9 cellular contexts compared by ENCODE assay signal in genomic region chr10:69911571-69912528, GRCh38.
A peak's percentile ranks its signal among the peaks of the same experiment; 100 is the strongest.
DNase-seq lines count a peak whose midpoint lies in the region; ATAC-seq, FAIRE-seq and TF ChIP-seq lines count a peak whose summit lies in the region.
"Had no signal": no experiment of that assay in that cellular context is flagged by ENCODE, and none has a peak within 500 bp of the region (broad histone marks: within the 10 kb centered on the region; RNA-seq: fewer than 3 reads in every experiment).

No MANE protein-coding gene starts in this region.

- no peak overlapping the region for H4K5ac ChIP-seq in H9 (ENCODE audit: insufficient read length, low read depth, low read length)

- no peak for TF ChIP-seq RAD21 in K562 (CRISPR knock-in tag; conservative IDR thresholded peaks at IDR 0.05 in 1 of 2, IDR thresholded peaks at IDR 0.05 in 1 of 2)

- DNase-seq in K562 (ENCODE audit: extremely low read depth in 1 of 4, low spot score in 3 of 4) (no peak), osteoblast (ENCODE audit: insufficient read length, low spot score, missing footprints) (peak; percentile 73), uterus (peak; percentile 44 to 61), NCI-H2029 treated with DMSO at 0.1 percent for 48 hours (lab: John Stamatoyannopoulos, UW) (no peak), DMS 273 (lab: John Stamatoyannopoulos, UW; ENCODE audit: unreplicated experiment) (no peak), H9 (no peak)
- DNase-seq: activated T-cell treated with anti-CD3 and anti-CD28 coated beads, Interleukin-2, amount 50 U/mL, for 24 hours; amniotic stem cell had no signal

- H3K4me3 Mint-ChIP-seq in H9: no peak overlapping the region
- H3K4me3 Mint-ChIP-seq: activated T-cell treated with anti-CD3 and anti-CD28 coated beads, Interleukin-2, amount 50 U/mL, for 24 hours had no signal

- POLR2A ChIA-PET in K562 (lab: Yijun Ruan, JAX): interaction anchor here (0.6 to 1.4 kb wide), 6 partner anchors 10 to 1723 kb away, joined by 3 read pairs; no protein-coding TSS in a partner anchor

- TF ChIP-seq POLR2A in K562 (conservative IDR thresholded peaks at IDR 0.05) (no peak), gastroesophageal sphincter (IDR thresholded peaks at IDR 0.05) (no peak), uterus (IDR thresholded peaks at IDR 0.05) (no peak)

- H3K9me1 ChIP-seq in K562 (ENCODE audit: control insufficient read depth, insufficient read depth, low read length): no peaks in the 10 kb centered on the region

- in situ Hi-C loops in K562 (cut with MboI): no loop called here

- H3K4me1 ChIP-seq in K562 (replicated peaks in 1 of 2; ENCODE audit: control insufficient read depth in 2 of 2, insufficient read depth in 2 of 2, low read length in 2 of 2) (0 out of 5 replicates have a peak, but pooled peaks cover 0 to 3% of the 10 kb centered on the region in 2 experiments), gastroesophageal sphincter (peaks cover 0 to 48% (median 21%) of the 10 kb centered on the region in 3 donors), osteoblast (ENCODE audit: insufficient read depth, low read length) (no peaks in the 10 kb centered on the region), uterus (peaks cover 5 to 6% of the 10 kb centered on the region in 2 donors), H9 (ENCODE audit: insufficient read depth, low read length) (no peaks in the 10 kb centered on the region; the same call in 1 of the 2 replicates)

- no peak overlapping the region for H2BK15ac ChIP-seq in H9 (ENCODE audit: low read depth, low read length)

- H3K18ac ChIP-seq in H9 (ENCODE audit: insufficient read length, low read depth, low read length): no peak overlapping the region

- CTCF ChIA-PET in K562 (lab: Yijun Ruan, JAX; ENCODE audit: low intra/inter-chr PET ratio): no interaction called here

- peaks cover 15 to 27% of the 10 kb centered on the region in 2 experiments for H3K4me1 Mint-ChIP-seq in H9

- no TSS peak for BruUV-seq in K562 (replicated peaks; lab: Mats Ljungman, UMichigan)

- H3K9me3 ChIP-seq in K562 (replicated peaks; ENCODE audit: control insufficient read depth, insufficient read depth, low read depth, low read length): no peaks in the 10 kb centered on the region
- H3K9me3 ChIP-seq in gastroesophageal sphincter: no peaks in the 10 kb centered on the region
- H3K9me3 ChIP-seq in osteoblast (ENCODE audit: low read depth, low read length): no peaks in the 10 kb centered on the region
- no peaks in the 10 kb centered on the region for H3K9me3 ChIP-seq in uterus
- no peaks in the 10 kb centered on the region for H3K9me3 ChIP-seq in H9 (ENCODE audit: control insufficient read depth, low read depth, low read length)

- no peak overlapping the region for H3K4me3 ChIP-seq in K562
- no peak overlapping the region for H3K4me3 ChIP-seq in gastroesophageal sphincter
- H3K4me3 ChIP-seq in osteoblast (ENCODE audit: insufficient read depth, low read length): no peak overlapping the region
- H3K4me3 ChIP-seq in uterus: no peak overlapping the region

- H2AK5ac ChIP-seq in H9 (ENCODE audit: insufficient read length, low read length): no peak overlapping the region

- no peaks in the 10 kb centered on the region for H3K9me3 Mint-ChIP-seq in H9
- H3K9me3 Mint-ChIP-seq: activated T-cell treated with anti-CD3 and anti-CD28 coated beads, Interleukin-2, amount 50 U/mL, for 24 hours had no signal

- no peak overlapping the region for H3K23ac ChIP-seq in H9 (ENCODE audit: insufficient read length, low read depth, low read length)

- no peak overlapping the region for H3K9ac ChIP-seq in K562 (ENCODE audit: insufficient read depth in 1 of 2, low read depth in 2 of 2, low read length in 2 of 2)
- H3K9ac ChIP-seq in H9 (ENCODE audit: extremely low read depth, insufficient read length, low read length): no peak overlapping the region

- no peak overlapping the region for H3K14ac ChIP-seq in H9 (ENCODE audit: insufficient read depth, low read length)

- 3% methylated on average over 18 of the region's 18 CpGs for WGBS in K562 (ENCODE audit: insufficient coverage, low coverage, missing lambda C conversion rate)
- 41 to 64% methylated on average over 8 to 11 of the region's 18 CpGs for WGBS in gastroesophageal sphincter (ENCODE audit: low coverage in 1 of 2), 2 donors
- no CpG with 5 or more reads among the region's 18 CpGs for WGBS in H9 (ENCODE audit: extremely low coverage, insufficient read length, low lambda C conversion rate)

- no peak overlapping the region for H3K4ac ChIP-seq in H9 (ENCODE audit: low read depth, low read length)

- TF ChIP-seq EP300 in K562 (IDR thresholded peaks at IDR 0.05; ENCODE audit: low read length): no peak
- no peak for TF ChIP-seq EP300 in gastroesophageal sphincter (IDR thresholded peaks at IDR 0.05)

- no peak for FAIRE-seq in K562 (lab: Jason Lieb, UNC)

- no peak overlapping the region for H4K91ac ChIP-seq in H9 (ENCODE audit: insufficient read length, low read depth, low read length)

- no peak overlapping the region for H4K8ac ChIP-seq in H9 (replicated peaks; ENCODE audit: insufficient read length, low read depth, low read length)

- no peak overlapping the region for H2BK20ac ChIP-seq in H9 (ENCODE audit: low read depth, low read length, poor library complexity, severe bottlenecking)

- no peak overlapping the region for H3K4me2 ChIP-seq in K562 (ENCODE audit: insufficient read depth, low read length)
- H3K4me2 ChIP-seq in osteoblast (ENCODE audit: insufficient read depth, low read length): no peak overlapping the region
- no peak overlapping the region for H3K4me2 ChIP-seq in H9 (ENCODE audit: insufficient read depth, insufficient read length, low read length)

- H2AFZ ChIP-seq in K562 (ENCODE audit: low read depth, low read length): no peak overlapping the region
- peak overlapping the region; percentile 54 for H2AFZ ChIP-seq in osteoblast (ENCODE audit: low read length)
- no peak overlapping the region for H2AFZ ChIP-seq in H9 (ENCODE audit: low read length)

- H3K27me3 Mint-ChIP-seq in H9 (ENCODE audit: low read depth): peaks cover 20% of the 10 kb centered on the region

- H3K27ac ChIP-seq in K562 (ENCODE audit: extremely low read depth, low read depth, low read length): no peak overlapping the region
- H3K27ac ChIP-seq in gastroesophageal sphincter: peak overlapping the region in 3 of 4 donors; percentile 53 to 73 (median 65)
- no peak overlapping the region for H3K27ac ChIP-seq in osteoblast (ENCODE audit: low read depth, low read length)
- H3K27ac ChIP-seq in uterus: peak overlapping the region; percentile 62 to 66
- H3K27ac ChIP-seq in H9 (ENCODE audit: insufficient read length, low read depth, low read length): no peak overlapping the region

- H4K20me1 ChIP-seq in K562 (replicated peaks; ENCODE audit: control insufficient read depth, insufficient read depth, low read length): peaks cover 19% of the 10 kb centered on the region
- H4K20me1 ChIP-seq in osteoblast (ENCODE audit: insufficient read depth, low read length): no peaks in the 10 kb centered on the region
- no peaks in the 10 kb centered on the region for H4K20me1 ChIP-seq in H9 (ENCODE audit: control insufficient read depth, insufficient read depth, insufficient read length)

- no peak overlapping the region for H2BK120ac ChIP-seq in H9 (ENCODE audit: low read depth, low read length, poor library complexity, severe bottlenecking)

- no peaks in the 10 kb centered on the region for H3K36me3 ChIP-seq in K562 (ENCODE audit: control insufficient read depth, insufficient read depth, low read length)
- no peaks in the 10 kb centered on the region for H3K36me3 ChIP-seq in gastroesophageal sphincter
- no peaks in the 10 kb centered on the region for H3K36me3 ChIP-seq in osteoblast (ENCODE audit: insufficient read depth, low read length)
- H3K36me3 ChIP-seq in uterus: no peaks in the 10 kb centered on the region

- no peak overlapping the region for H3T11ph ChIP-seq in H9 (ENCODE audit: low read length)

- TF ChIP-seq CTCF in K562 (IDR thresholded peaks at IDR 0.05 in 2 of 3, conservative IDR thresholded peaks at IDR 0.05 in 1 of 3; ENCODE audit: insufficient read depth in 2 of 3, low read depth in 1 of 3, low read length in 3 of 3) (no peak), gastroesophageal sphincter (IDR thresholded peaks at IDR 0.05) (peak in 1 of 4 experiments; percentile 7), osteoblast (IDR thresholded peaks at IDR 0.05; ENCODE audit: extremely low read depth, low read depth, low read length) (no peak), uterus (IDR thresholded peaks at IDR 0.05) (no peak), H9 (conservative IDR thresholded peaks at IDR 0.05) (no peak)

- H3K79me1 ChIP-seq in H9 (ENCODE audit: insufficient read depth, low read depth, low read length, poor library complexity, severe bottlenecking): no peaks in the 10 kb centered on the region

- no peaks in the 10 kb centered on the region for H3K23me2 ChIP-seq in H9 (ENCODE audit: insufficient read length, low read depth, low read length, poor library complexity, severe bottlenecking)

- ATAC-seq in K562 (no peak), gastroesophageal sphincter (peak; percentile 65)

- no peak overlapping the region for H2BK5ac ChIP-seq in H9 (ENCODE audit: insufficient read length, low read length)

- no peak overlapping the region for H2BK12ac ChIP-seq in H9 (ENCODE audit: insufficient read length, low read depth, low read length)

- intact Hi-C loops in K562 (cut with micrococcal nuclease) (loop anchor here (10.0 kb wide), 2 partner anchors 217 to 387 kb away; no protein-coding TSS in a partner anchor), uterus (cut with DNase I; ENCODE audit: low total_unique reads) (loop anchor here (10.0 kb wide), 1 partner anchor 127 kb away; no protein-coding TSS in a partner anchor)

- H3K27ac Mint-ChIP-seq in H9: peak overlapping the region in 1 of 3 experiments; percentile 72; a peak in 1 of 7 replicates
- H3K27ac Mint-ChIP-seq: activated T-cell treated with anti-CD3 and anti-CD28 coated beads, Interleukin-2, amount 50 U/mL, for 24 hours had no signal

- no peaks in the 10 kb centered on the region; a peak in 1 of 7 replicates for H3K36me3 Mint-ChIP-seq in H9 (ENCODE audit: insufficient read depth in 1 of 3, low read depth in 3 of 3)

- H3K79me2 ChIP-seq in K562 (ENCODE audit: control insufficient read depth, insufficient read depth, low read length): no peaks in the 10 kb centered on the region
- H3K79me2 ChIP-seq in osteoblast (ENCODE audit: insufficient read depth, low read length): no peaks in the 10 kb centered on the region
- no peaks in the 10 kb centered on the region for H3K79me2 ChIP-seq in H9 (ENCODE audit: insufficient read depth, low read length)

- H3K56ac ChIP-seq in H9 (ENCODE audit: insufficient read length, low read depth, low read length): no peak overlapping the region

- H3K27me3 ChIP-seq in K562 (ENCODE audit: control insufficient read depth in 2 of 2, insufficient read depth in 2 of 2, low read length in 2 of 2) (peaks cover 5 to 41% of the 10 kb centered on the region in 2 experiments; a peak in 3 of 5 replicates), gastroesophageal sphincter (no peaks in the 10 kb centered on the region), osteoblast (ENCODE audit: insufficient read depth, low read length) (no peaks in the 10 kb centered on the region), uterus (no peaks in the 10 kb centered on the region), H9 (ENCODE audit: insufficient read depth, low read length) (no peaks in the 10 kb centered on the region)

TF ChIP-seq in K562, 482 proteins besides CTCF, POLR2A, EP300 and RAD21 (continues in another document):
- TF ChIP-seq GABPA (tag; conservative IDR thresholded peaks at IDR 0.05; ENCODE audit: low read depth): peak; percentile 69
- no peak for TF ChIP-seq ZFP1 (CRISPR knock-in tag; IDR thresholded peaks at IDR 0.05)

Comparison
In these comparisons a context has a peak if more than half of its experiments do, and no peak if none do; other contexts are left out.
1. DNase-seq: peak in osteoblast (single experiment) and uterus (2 of 2); none in K562 (0 of 4), NCI-H2029 treated with DMSO at 0.1 percent for 48 hours (single experiment), DMS 273 (single experiment) and H9 (single experiment).
2. H3K27ac ChIP-seq: peak in gastroesophageal sphincter (3 of 4) and uterus (2 of 2); none in K562 (single experiment), osteoblast (single experiment) and H9 (single experiment).